Comparison of ENCODE assay signal across 1 cellular context in genomic region chr22:46149998-46150549, GRCh38.
A peak's percentile ranks its signal among the peaks of the same experiment; 100 is the strongest.
TF ChIP-seq lines count a peak whose summit lies in the region.

PPARA (plus strand) TSS chr22:46150526; CDS start chr22:46198384, 47,858 bp downstream.

TF ChIP-seq in HEK293, 187 proteins besides CTCF, POLR2A, EP300 and RAD21 (continued from another document):
- TF ChIP-seq EGR2 (tag by site-specific recombination; IDR thresholded peaks at IDR 0.05; ENCODE audit: low read depth) (no peak), ZBTB20 (tag by site-specific recombination; IDR thresholded peaks at IDR 0.05) (peak; percentile 65), ZNF670 (tag by site-specific recombination; IDR thresholded peaks at IDR 0.05; ENCODE audit: low read depth) (no peak), ZBTB6 (tag by site-specific recombination; IDR thresholded peaks at IDR 0.05) (no peak), PATZ1 (tag by site-specific recombination; IDR thresholded peaks at IDR 0.05) (0 out of 2 replicates have a peak, but pooled peaks have one; percentile 12), ZNF121 (tag by site-specific recombination; IDR thresholded peaks at IDR 0.05) (no peak), ZNF169 (tag by site-specific recombination; IDR thresholded peaks at IDR 0.05) (no peak), KLF8 (tag by site-specific recombination; IDR thresholded peaks at IDR 0.05) (peak; percentile 40; the same call in 1 of the 2 replicates), WT1 (tag by site-specific recombination; IDR thresholded peaks at IDR 0.05) (no peak), KLF9 (tag by site-specific recombination; IDR thresholded peaks at IDR 0.05; ENCODE audit: low read depth) (peak; percentile 88), ZNF623 (tag by site-specific recombination; IDR thresholded peaks at IDR 0.05) (no peak), ZNF664 (tag by site-specific recombination; IDR thresholded peaks at IDR 0.05) (no peak), ZBTB7A (tag by site-specific recombination; IDR thresholded peaks at IDR 0.05; ENCODE audit: low read depth) (no peak), ZFP41 (tag by site-specific recombination; IDR thresholded peaks at IDR 0.05; ENCODE audit: borderline replicate concordance) (no peak), ZNF747 (tag by site-specific recombination; IDR thresholded peaks at IDR 0.05) (no peak), ZNF311 (tag by site-specific recombination; IDR thresholded peaks at IDR 0.05; ENCODE audit: borderline replicate concordance) (no peak), ZNF18 (tag by site-specific recombination; IDR thresholded peaks at IDR 0.05) (no peak), ZNF202 (tag by site-specific recombination; IDR thresholded peaks at IDR 0.05; ENCODE audit: borderline replicate concordance) (no peak), MEIS1 (CRISPR knock-in tag; IDR thresholded peaks at IDR 0.05; ENCODE audit: borderline replicate concordance) (no peak), IKZF3 (tag by site-specific recombination; IDR thresholded peaks at IDR 0.05) (no peak), ZNF140 (tag by site-specific recombination; IDR thresholded peaks at IDR 0.05) (no peak), SP2 (tag by site-specific recombination; IDR thresholded peaks at IDR 0.05) (peak; percentile 46), SP3 (tag by site-specific recombination; IDR thresholded peaks at IDR 0.05) (peak; percentile 14; the same call in 1 of the 2 replicates), ZNF776 (tag by site-specific recombination; IDR thresholded peaks at IDR 0.05; ENCODE audit: borderline replicate concordance) (no peak), ZFP3 (tag by site-specific recombination; IDR thresholded peaks at IDR 0.05; ENCODE audit: low read depth) (no peak), ZNF792 (tag by site-specific recombination; IDR thresholded peaks at IDR 0.05) (no peak), AEBP2 (tag by site-specific recombination; IDR thresholded peaks at IDR 0.05; ENCODE audit: borderline replicate concordance) (no peak)
- TF ChIP-seq, protein P1, sequence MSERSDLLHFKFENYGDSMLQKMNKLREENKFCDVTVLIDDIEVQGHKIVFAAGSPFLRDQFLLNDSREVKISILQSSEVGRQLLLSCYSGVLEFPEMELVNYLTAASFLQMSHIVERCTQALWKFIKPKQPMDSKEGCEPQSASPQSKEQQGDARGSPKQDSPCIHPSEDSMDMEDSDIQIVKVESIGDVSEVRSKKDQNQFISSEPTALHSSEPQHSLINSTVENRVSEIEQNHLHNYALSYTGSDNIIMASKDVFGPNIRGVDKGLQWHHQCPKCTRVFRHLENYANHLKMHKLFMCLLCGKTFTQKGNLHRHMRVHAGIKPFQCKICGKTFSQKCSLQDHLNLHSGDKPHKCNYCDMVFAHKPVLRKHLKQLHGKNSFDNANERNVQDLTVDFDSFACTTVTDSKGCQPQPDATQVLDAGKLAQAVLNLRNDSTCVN (tag by site-specific recombination; optimal IDR thresholded peaks at IDR 0.05) = peak; percentile 55
- TF ChIP-seq, protein P2, sequence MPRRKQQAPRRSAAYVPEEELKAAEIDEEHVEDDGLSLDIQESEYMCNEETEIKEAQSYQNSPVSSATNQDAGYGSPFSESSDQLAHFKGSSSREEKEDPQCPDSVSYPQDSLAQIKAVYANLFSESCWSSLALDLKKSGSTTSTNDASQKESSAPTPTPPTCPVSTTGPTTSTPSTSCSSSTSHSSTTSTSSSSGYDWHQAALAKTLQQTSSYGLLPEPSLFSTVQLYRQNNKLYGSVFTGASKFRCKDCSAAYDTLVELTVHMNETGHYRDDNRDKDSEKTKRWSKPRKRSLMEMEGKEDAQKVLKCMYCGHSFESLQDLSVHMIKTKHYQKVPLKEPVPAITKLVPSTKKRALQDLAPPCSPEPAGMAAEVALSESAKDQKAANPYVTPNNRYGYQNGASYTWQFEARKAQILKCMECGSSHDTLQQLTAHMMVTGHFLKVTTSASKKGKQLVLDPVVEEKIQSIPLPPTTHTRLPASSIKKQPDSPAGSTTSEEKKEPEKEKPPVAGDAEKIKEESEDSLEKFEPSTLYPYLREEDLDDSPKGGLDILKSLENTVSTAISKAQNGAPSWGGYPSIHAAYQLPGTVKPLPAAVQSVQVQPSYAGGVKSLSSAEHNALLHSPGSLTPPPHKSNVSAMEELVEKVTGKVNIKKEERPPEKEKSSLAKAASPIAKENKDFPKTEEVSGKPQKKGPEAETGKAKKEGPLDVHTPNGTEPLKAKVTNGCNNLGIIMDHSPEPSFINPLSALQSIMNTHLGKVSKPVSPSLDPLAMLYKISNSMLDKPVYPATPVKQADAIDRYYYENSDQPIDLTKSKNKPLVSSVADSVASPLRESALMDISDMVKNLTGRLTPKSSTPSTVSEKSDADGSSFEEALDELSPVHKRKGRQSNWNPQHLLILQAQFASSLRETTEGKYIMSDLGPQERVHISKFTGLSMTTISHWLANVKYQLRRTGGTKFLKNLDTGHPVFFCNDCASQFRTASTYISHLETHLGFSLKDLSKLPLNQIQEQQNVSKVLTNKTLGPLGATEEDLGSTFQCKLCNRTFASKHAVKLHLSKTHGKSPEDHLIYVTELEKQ (tag by site-specific recombination; IDR thresholded peaks at IDR 0.05; ENCODE audit: borderline replicate concordance) = no peak
